Comparison of ENCODE assay signal across 24 cellular contexts in genomic region chr18:48763714-48764100, GRCh38.
DNase-seq lines count a peak whose midpoint lies in the region; TF ChIP-seq lines count a peak whose summit lies in the region.
"Had no signal": no experiment of that assay in that cellular context is flagged by ENCODE, and none has a peak within 500 bp of the region (broad histone marks: within the 10 kb centered on the region; RNA-seq: fewer than 3 reads in every experiment).

No MANE protein-coding gene starts in this region.

- CTCF ChIA-PET in HEK293 (lab: Yijun Ruan, JAX) (interaction anchor here (1.1 kb wide), 1 partner anchor 13 kb away, joined by 4 read pairs; no protein-coding TSS in a partner anchor), Caco-2 (lab: Charles Lee) (no interaction called here)

- H3K4me2 ChIP-seq in BLaER1 (peak overlapping the region; percentile 59), neural progenitor cell (no peak overlapping the region)
- H3K4me2 ChIP-seq: A549, PC-9 had no signal

- H3K36me3 ChIP-seq in BLaER1 (peaks cover 67% of the 10 kb centered on the region), HEK293 (ENCODE audit: control insufficient read depth in 2 of 2, insufficient read depth in 1 of 2, low read length in 2 of 2) (peaks cover 0 to 8% of the 10 kb centered on the region in 2 experiments; a peak in 1 of 3 replicates), esophagus muscularis mucosa (peaks cover 4 to 61% (median 31%) of the 10 kb centered on the region in 4 donors), neural progenitor cell (no peaks in the 10 kb centered on the region), H7 (replicated peaks; ENCODE audit: control insufficient read depth, insufficient read depth, low read length) (no peaks in the 10 kb centered on the region), brain microvascular endothelial cell (replicated peaks) (peaks cover 34% of the 10 kb centered on the region), Caco-2 (ENCODE audit: control insufficient read depth, insufficient read depth, low read length) (no peaks in the 10 kb centered on the region)

- H3K9ac ChIP-seq in BLaER1 (no peak overlapping the region), neural progenitor cell (no peak overlapping the region)

- H3K9me3 ChIP-seq in BLaER1 = no peaks in the 10 kb centered on the region
- H3K9me3 ChIP-seq in HEK293 (ENCODE audit: control insufficient read depth, insufficient read depth, low read depth, low read length) = no peaks in the 10 kb centered on the region
- H3K9me3 ChIP-seq in esophagus muscularis mucosa = no peaks in the 10 kb centered on the region
- no peaks in the 10 kb centered on the region for H3K9me3 ChIP-seq in neural progenitor cell (ENCODE audit: low read depth)
- H3K9me3 ChIP-seq in Caco-2 = no peaks in the 10 kb centered on the region
- H3K9me3 ChIP-seq: A549 had no signal

- no TSS peak for BruUV-seq in Caco-2 (replicated peaks; lab: Mats Ljungman, UMichigan)

- H3K9me3 Mint-ChIP-seq in neural progenitor cell (no peaks in the 10 kb centered on the region), Caco-2 (ENCODE audit: unreplicated experiment) (no peaks in the 10 kb centered on the region)
- H3K9me3 Mint-ChIP-seq: CD4-positive, CD25-positive, alpha-beta regulatory T cell had no signal

- H3K4me3 ChIP-seq in BLaER1 (no peak overlapping the region), HEK293 (ENCODE audit: low read depth, low read length) (no peak overlapping the region), esophagus muscularis mucosa (no peak overlapping the region), neural progenitor cell (no peak overlapping the region), H7 (ENCODE audit: insufficient read depth, low read depth, low read length) (no peak overlapping the region), brain microvascular endothelial cell (ENCODE audit: low read depth, low read length) (no peak overlapping the region), Caco-2 (ENCODE audit: low read depth, low read length) (no peak overlapping the region)
- H3K4me3 ChIP-seq: A549, K562, PC-9 had no signal

- no peaks in the 10 kb centered on the region for H3F3A ChIP-seq in neural progenitor cell (ENCODE audit: low read depth)

- intact Hi-C loops in esophagus muscularis mucosa (cut with DNase I) (loop anchor here (10.0 kb wide), 1 partner anchor 79 kb away; no protein-coding TSS in a partner anchor), Caco-2 (cut with micrococcal nuclease; ENCODE audit: unreplicated experiment) (no loop called here)

- POLR2A ChIA-PET in HEK293 (lab: Yijun Ruan, JAX) (no interaction called here), Caco-2 (lab: Charles Lee) (no interaction called here)

- no peak overlapping the region for H2AFZ ChIP-seq in neural progenitor cell (replicated peaks)
- H2AFZ ChIP-seq: PC-9 had no signal

- in situ Hi-C loops in brain microvascular endothelial cell (cut with HindIII; ENCODE audit: low pct_ligation_motif_present, low sequenced_read_pairs) = no loop called here

- H4K20me1 ChIP-seq in BLaER1 = no peaks in the 10 kb centered on the region
- H4K20me1 ChIP-seq in neural progenitor cell (ENCODE audit: low read depth) = no peaks in the 10 kb centered on the region

- H3K27ac ChIP-seq in BLaER1 (no peak overlapping the region), HEK293 (ENCODE audit: extremely low read depth, low read depth, low read length) (no peak overlapping the region), esophagus muscularis mucosa (replicated peaks in 1 of 4) (peak overlapping the region; percentile 69 to 77 (median 74)), neural progenitor cell (no peak overlapping the region), brain microvascular endothelial cell (no peak overlapping the region)
- H3K27ac ChIP-seq: A549, PC-9 had no signal

- no peak for TF ChIP-seq CTCF in HEK293 (tag by site-specific recombination; IDR thresholded peaks at IDR 0.05)
- TF ChIP-seq CTCF in esophagus muscularis mucosa (IDR thresholded peaks at IDR 0.05) = no peak
- TF ChIP-seq CTCF in neural progenitor cell (IDR thresholded peaks at IDR 0.05) = no peak
- TF ChIP-seq CTCF in brain microvascular endothelial cell (IDR thresholded peaks at IDR 0.05; ENCODE audit: low read depth, low read length, missing control alignments) = no peak
- TF ChIP-seq CTCF in Caco-2 (IDR thresholded peaks at IDR 0.05; ENCODE audit: insufficient read depth in 1 of 2, low read depth in 1 of 2, low read length in 1 of 2, severe bottlenecking in 1 of 2, unreplicated experiment in 1 of 2) = no peak

- H3K4me3 Mint-ChIP-seq in neural progenitor cell (no peak overlapping the region), Caco-2 (ENCODE audit: unreplicated experiment) (no peak overlapping the region)
- H3K4me3 Mint-ChIP-seq: B cell; CD4-positive, CD25-positive, alpha-beta regulatory T cell had no signal

- no peak for TF ChIP-seq EP300 in esophagus muscularis mucosa (IDR thresholded peaks at IDR 0.05)

- H3K27ac Mint-ChIP-seq in neural progenitor cell (peak overlapping the region; percentile 62), Caco-2 (ENCODE audit: unreplicated experiment) (no peak overlapping the region)
- H3K27ac Mint-ChIP-seq: B cell; CD4-positive, CD25-positive, alpha-beta regulatory T cell had no signal

- H3K27me3 Mint-ChIP-seq in neural progenitor cell (ENCODE audit: insufficient read depth, low read depth) (peaks cover 4% of the 10 kb centered on the region), Caco-2 (ENCODE audit: insufficient read depth, unreplicated experiment) (no peaks in the 10 kb centered on the region)
- H3K27me3 Mint-ChIP-seq: B cell; CD4-positive, CD25-positive, alpha-beta regulatory T cell had no signal

- H3K27me3 ChIP-seq in BLaER1 = no peaks in the 10 kb centered on the region
- no peaks in the 10 kb centered on the region for H3K27me3 ChIP-seq in esophagus muscularis mucosa
- H3K27me3 ChIP-seq in neural progenitor cell = no peaks in the 10 kb centered on the region
- no peaks in the 10 kb centered on the region for H3K27me3 ChIP-seq in H7 (ENCODE audit: control insufficient read depth, insufficient read depth, low read length)
- H3K27me3 ChIP-seq in brain microvascular endothelial cell (replicated peaks) = no peaks in the 10 kb centered on the region
- no peaks in the 10 kb centered on the region for H3K27me3 ChIP-seq in Caco-2 (replicated peaks; ENCODE audit: control insufficient read depth, insufficient read depth, low read length)

- no peaks in the 10 kb centered on the region for H3K79me2 ChIP-seq in neural progenitor cell (ENCODE audit: low read depth)

- DNase-seq in esophagus muscularis mucosa (ENCODE audit: extremely low spot score) (no peak), neural progenitor cell (ENCODE audit: low spot score) (no peak), H7 (no peak), SW480 (ENCODE audit: low spot score) (no peak), brain microvascular endothelial cell (no peak), Caco-2 (no peak)
- DNase-seq: CD4-positive, CD25-positive, alpha-beta regulatory T cell; COR-L47; DND-41; MM.1S; NCI-H1048; NCI-H1436; NCI-H187 treated with DMSO at 0.1 percent for 48 hours; NCI-H2107; NCI-H510A; NCI-H748 treated with DMSO at 0.1 percent for 48 hours; PC-9; RPMI8226; SIG-M5 had no signal

- H3K4me1 Mint-ChIP-seq in neural progenitor cell = peaks cover 16% of the 10 kb centered on the region
- peaks cover 8% of the 10 kb centered on the region for H3K4me1 Mint-ChIP-seq in Caco-2 (ENCODE audit: low read depth, unreplicated experiment)
- H3K4me1 Mint-ChIP-seq: B cell had no signal

- 58% methylated on average over 6 of the region's 6 CpGs for WGBS in esophagus muscularis mucosa

- H3K4me1 ChIP-seq in BLaER1 = peaks cover 31% of the 10 kb centered on the region
- H3K4me1 ChIP-seq in HEK293 (ENCODE audit: control insufficient read depth, insufficient read depth, low read length) = no peaks in the 10 kb centered on the region
- peaks cover 58 to 81% (median 74%) of the 10 kb centered on the region in 4 donors for H3K4me1 ChIP-seq in esophagus muscularis mucosa
- peaks cover 4% of the 10 kb centered on the region for H3K4me1 ChIP-seq in neural progenitor cell
- peaks cover 15% of the 10 kb centered on the region for H3K4me1 ChIP-seq in Caco-2
- H3K4me1 ChIP-seq: A549 had no signal

- no peak for TF ChIP-seq POLR2A in esophagus muscularis mucosa (IDR thresholded peaks at IDR 0.05; ENCODE audit: low read depth)

- H3K36me3 Mint-ChIP-seq in neural progenitor cell (peaks cover 19% of the 10 kb centered on the region), Caco-2 (ENCODE audit: insufficient read depth, unreplicated experiment) (no peaks in the 10 kb centered on the region)
- H3K36me3 Mint-ChIP-seq: CD4-positive, CD25-positive, alpha-beta regulatory T cell had no signal

TF ChIP-seq in HEK293, 187 proteins besides CTCF, POLR2A, EP300 and RAD21:
- TF ChIP-seq KLF9 (tag by site-specific recombination; IDR thresholded peaks at IDR 0.05; ENCODE audit: low read depth) = no peak
- TF ChIP-seq, protein P1, sequence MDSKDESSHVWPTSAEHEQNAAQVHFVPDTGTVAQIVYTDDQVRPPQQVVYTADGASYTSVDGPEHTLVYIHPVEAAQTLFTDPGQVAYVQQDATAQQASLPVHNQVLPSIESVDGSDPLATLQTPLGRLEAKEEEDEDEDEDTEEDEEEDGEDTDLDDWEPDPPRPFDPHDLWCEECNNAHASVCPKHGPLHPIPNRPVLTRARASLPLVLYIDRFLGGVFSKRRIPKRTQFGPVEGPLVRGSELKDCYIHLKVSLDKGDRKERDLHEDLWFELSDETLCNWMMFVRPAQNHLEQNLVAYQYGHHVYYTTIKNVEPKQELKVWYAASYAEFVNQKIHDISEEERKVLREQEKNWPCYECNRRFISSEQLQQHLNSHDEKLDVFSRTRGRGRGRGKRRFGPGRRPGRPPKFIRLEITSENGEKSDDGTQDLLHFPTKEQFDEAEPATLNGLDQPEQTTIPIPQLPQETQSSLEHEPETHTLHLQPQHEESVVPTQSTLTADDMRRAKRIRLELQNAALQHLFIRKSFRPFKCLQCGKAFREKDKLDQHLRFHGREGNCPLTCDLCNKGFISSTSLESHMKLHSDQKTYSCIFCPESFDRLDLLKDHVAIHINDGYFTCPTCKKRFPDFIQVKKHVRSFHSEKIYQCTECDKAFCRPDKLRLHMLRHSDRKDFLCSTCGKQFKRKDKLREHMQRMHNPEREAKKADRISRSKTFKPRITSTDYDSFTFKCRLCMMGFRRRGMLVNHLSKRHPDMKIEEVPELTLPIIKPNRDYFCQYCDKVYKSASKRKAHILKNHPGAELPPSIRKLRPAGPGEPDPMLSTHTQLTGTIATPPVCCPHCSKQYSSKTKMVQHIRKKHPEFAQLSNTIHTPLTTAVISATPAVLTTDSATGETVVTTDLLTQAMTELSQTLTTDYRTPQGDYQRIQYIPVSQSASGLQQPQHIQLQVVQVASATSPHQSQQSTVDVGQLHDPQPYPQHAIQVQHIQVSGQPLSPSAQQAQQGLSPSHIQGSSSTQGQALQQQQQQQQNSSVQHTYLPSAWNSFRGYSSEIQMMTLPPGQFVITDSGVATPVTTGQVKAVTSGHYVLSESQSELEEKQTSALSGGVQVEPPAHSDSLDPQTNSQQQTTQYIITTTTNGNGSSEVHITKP (tag by site-specific recombination; IDR thresholded peaks at IDR 0.05) = 0 out of 2 replicates have a peak, but pooled peaks have one; percentile 51

Comparison
In these comparisons a context has a peak if more than half of its experiments do, and no peak if none do; other contexts are left out.
1. H3K27ac ChIP-seq: peak in esophagus muscularis mucosa (4 of 4); none in BLaER1 (single experiment), HEK293 (single experiment), neural progenitor cell (single experiment) and brain microvascular endothelial cell (single experiment).